ENCODE assay signal across 25 cellular contexts in the genomic region with DNA sequence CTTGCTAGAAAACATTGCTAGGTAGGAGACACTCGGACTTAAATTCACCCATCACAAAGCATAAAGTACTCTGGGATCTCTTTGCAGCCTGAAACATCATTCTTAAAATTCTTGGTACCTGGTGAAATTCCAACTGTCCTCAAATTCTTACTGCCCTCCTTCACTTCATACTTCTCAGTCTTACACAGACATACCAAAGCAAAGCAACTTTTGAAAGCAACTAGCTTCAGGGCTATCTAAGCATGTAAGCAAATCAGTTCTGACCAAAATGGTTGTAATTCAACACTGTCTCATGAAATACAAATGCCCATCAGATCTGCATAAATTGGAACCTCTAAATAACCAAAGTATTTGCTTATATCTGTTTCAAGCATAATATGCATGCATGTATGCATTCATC.
"Had no signal": no experiment of that assay in that cellular context is flagged by ENCODE, and none has a peak within 500 bp of the region (broad histone marks: within the 10 kb centered on the region; RNA-seq: fewer than 3 reads in every experiment).

No MANE protein-coding gene starts in this region.

- DNase-seq: Kasumi-1; MM.1S; NCI-H1105; NCI-H1417 treated with DMSO at 0.1 percent for 48 hours; NCI-H146; NCI-H1694 treated with DMSO at 0.1 percent for 48 hours; NCI-H1930; NCI-H2081; NCI-H2107; NCI-H2171; NCI-H345; NCI-H446 treated with DMSO at 0.1 percent for 48 hours; NCI-H510A treated with DMSO at 0.1 percent for 48 hours; NCI-H69; NCI-H774; NK-92 treated with Interleukin-12 subunit alpha and Interleukin-12 subunit beta, amount 100 ng/mL, for 24 hours; PC-3; SHP77; SK-N-SH; SW 1271 had no signal

- H3K9ac ChIP-seq: KMS-11, SK-N-SH had no signal

- H3K27ac ChIP-seq: KMS-11, RWPE1 had no signal

- ATAC-seq: HepG2, K562, Panc1, PC-3 had no signal

- H3K4me3 ChIP-seq: K562 had no signal

- H3K9me3 ChIP-seq: SK-N-SH had no signal

- H3K4me2 ChIP-seq: KMS-11, SK-N-SH had no signal
